In the genomic region with DNA sequence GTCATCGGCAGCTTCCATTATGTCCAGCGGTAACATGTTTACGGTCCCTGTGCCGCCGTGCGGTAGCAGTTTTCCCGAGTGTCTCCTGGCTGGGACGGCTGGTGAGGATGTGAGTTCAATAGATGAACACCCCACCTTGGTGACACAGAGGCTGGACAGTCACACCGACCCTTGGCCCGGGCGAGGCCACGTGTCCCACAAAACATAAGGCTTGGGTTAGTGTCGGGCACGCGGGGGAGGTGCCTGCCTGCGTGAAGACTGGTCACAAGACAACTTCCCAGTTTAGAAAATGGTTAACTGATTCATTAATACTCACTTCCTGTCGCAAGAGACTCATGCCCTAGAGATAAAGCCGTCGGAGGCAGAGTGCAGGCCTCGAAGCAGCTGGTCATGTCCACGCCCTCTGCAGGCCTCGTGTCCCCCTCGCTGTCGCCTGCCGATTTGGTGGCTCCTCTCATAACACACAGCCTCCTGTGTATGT, we compare ENCODE assay signal across 1 cellular context.
A peak's percentile ranks its signal among the peaks of the same experiment; 100 is the strongest.
TF ChIP-seq lines count a peak whose summit lies in the region.

No MANE protein-coding gene starts in this region.

TF ChIP-seq in K562, 482 proteins besides CTCF, POLR2A, EP300 and RAD21 (continued from another document and continues in another):
- TF ChIP-seq, protein P1, sequence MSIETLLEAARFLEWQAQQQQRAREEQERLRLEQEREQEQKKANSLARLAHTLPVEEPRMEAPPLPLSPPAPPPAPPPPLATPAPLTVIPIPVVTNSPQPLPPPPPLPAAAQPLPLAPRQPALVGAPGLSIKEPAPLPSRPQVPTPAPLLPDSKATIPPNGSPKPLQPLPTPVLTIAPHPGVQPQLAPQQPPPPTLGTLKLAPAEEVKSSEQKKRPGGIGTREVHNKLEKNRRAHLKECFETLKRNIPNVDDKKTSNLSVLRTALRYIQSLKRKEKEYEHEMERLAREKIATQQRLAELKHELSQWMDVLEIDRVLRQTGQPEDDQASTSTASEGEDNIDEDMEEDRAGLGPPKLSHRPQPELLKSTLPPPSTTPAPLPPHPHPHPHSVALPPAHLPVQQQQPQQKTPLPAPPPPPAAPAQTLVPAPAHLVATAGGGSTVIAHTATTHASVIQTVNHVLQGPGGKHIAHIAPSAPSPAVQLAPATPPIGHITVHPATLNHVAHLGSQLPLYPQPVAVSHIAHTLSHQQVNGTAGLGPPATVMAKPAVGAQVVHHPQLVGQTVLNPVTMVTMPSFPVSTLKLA (conservative IDR thresholded peaks at IDR 0.05) = peak; percentile 63 to 81
- TF ChIP-seq ZNF316 (IDR thresholded peaks at IDR 0.05) (no peak), ZNF311 (CRISPR knock-in tag; IDR thresholded peaks at IDR 0.05) (0 out of 2 replicates have a peak, but pooled peaks have one; percentile 23), MYC (IDR thresholded peaks at IDR 0.05; ENCODE audit: low read depth, low read length) (peak; percentile 79), MYC (CRISPR knock-in tag; IDR thresholded peaks at IDR 0.05; ENCODE audit: borderline replicate concordance, low read depth) (0 out of 2 replicates have a peak, but pooled peaks have one; percentile 34), ZEB2 (IDR thresholded peaks at IDR 0.05) (no peak), ZNF146 (CRISPR knock-in tag; IDR thresholded peaks at IDR 0.05; ENCODE audit: unreplicated experiment) (no peak), HMG20A (CRISPR knock-in tag; conservative IDR thresholded peaks at IDR 0.05) (no peak), RNF2 (IDR thresholded peaks at IDR 0.05) (peak; percentile 68; the same call in 1 of the 2 replicates), FOXA3 (CRISPR knock-in tag; conservative IDR thresholded peaks at IDR 0.05 in 1 of 2, IDR thresholded peaks at IDR 0.05 in 1 of 2) (no peak), SOX6 (IDR thresholded peaks at IDR 0.05) (peak; percentile 44; the same call in 1 of the 2 replicates), SLC30A9 (CRISPR knock-in tag; IDR thresholded peaks at IDR 0.05) (no peak), TCF3 (CRISPR knock-in tag; IDR thresholded peaks at IDR 0.05) (0 out of 2 replicates have a peak, but pooled peaks have one; percentile 8), NCOR1 (IDR thresholded peaks at IDR 0.05) (peak; percentile 36; the same call in 1 of the 2 replicates), EGR1 (conservative IDR thresholded peaks at IDR 0.05) (peak; percentile 26; the same call in 1 of the 2 replicates), EP400 (IDR thresholded peaks at IDR 0.05) (peak; percentile 58), THRAP3 (IDR thresholded peaks at IDR 0.05; ENCODE audit: borderline replicate concordance) (no peak), CREM (IDR thresholded peaks at IDR 0.05; ENCODE audit: low read depth) (peak; percentile 40; the same call in 1 of the 2 replicates), TRIM24 (IDR thresholded peaks at IDR 0.05) (peak in 1 of 2 experiments; percentile 47; a peak in 1 of 4 replicates), ZNF217 (CRISPR knock-in tag; IDR thresholded peaks at IDR 0.05) (no peak), DACH1 (IDR thresholded peaks at IDR 0.05; ENCODE audit: partially characterized antibody) (peak; percentile 53), NR4A1 (CRISPR knock-in tag; IDR thresholded peaks at IDR 0.05) (no peak), NR4A1 (tag; IDR thresholded peaks at IDR 0.05) (0 out of 2 replicates have a peak, but pooled peaks have one; percentile 30), ZNF766 (CRISPR knock-in tag; conservative IDR thresholded peaks at IDR 0.05) (0 out of 2 replicates have a peak, but pooled peaks have one; percentile 37), WHSC1 (IDR thresholded peaks at IDR 0.05; ENCODE audit: low read length) (no peak), ZNF644 (tag; IDR thresholded peaks at IDR 0.05; ENCODE audit: low read depth) (0 out of 2 replicates have a peak, but pooled peaks have one; percentile 44), ETV5 (CRISPR knock-in tag; IDR thresholded peaks at IDR 0.05; ENCODE audit: low read depth) (peak; percentile 83), CBX3 (IDR thresholded peaks at IDR 0.05; ENCODE audit: borderline replicate concordance in 1 of 2, low read length in 2 of 2) (peak in 1 of 2 experiments; percentile 64; a peak in 1 of 3 replicates), ZNF3 (CRISPR knock-in tag; IDR thresholded peaks at IDR 0.05) (no peak), CHCHD3 (CRISPR knock-in tag; IDR thresholded peaks at IDR 0.05) (no peak), POLR2G (IDR thresholded peaks at IDR 0.05; ENCODE audit: low read depth, low read length) (no peak), TEAD4 (IDR thresholded peaks at IDR 0.05; ENCODE audit: low read length) (peak; percentile 38; the same call in 1 of the 2 replicates), TEAD4 (CRISPR knock-in tag; IDR thresholded peaks at IDR 0.05; ENCODE audit: borderline replicate concordance) (no peak), NBN (IDR thresholded peaks at IDR 0.05; ENCODE audit: low read depth) (no peak), BMI1 (IDR thresholded peaks at IDR 0.05; ENCODE audit: low read length) (no peak)
- TF ChIP-seq, protein P2, sequence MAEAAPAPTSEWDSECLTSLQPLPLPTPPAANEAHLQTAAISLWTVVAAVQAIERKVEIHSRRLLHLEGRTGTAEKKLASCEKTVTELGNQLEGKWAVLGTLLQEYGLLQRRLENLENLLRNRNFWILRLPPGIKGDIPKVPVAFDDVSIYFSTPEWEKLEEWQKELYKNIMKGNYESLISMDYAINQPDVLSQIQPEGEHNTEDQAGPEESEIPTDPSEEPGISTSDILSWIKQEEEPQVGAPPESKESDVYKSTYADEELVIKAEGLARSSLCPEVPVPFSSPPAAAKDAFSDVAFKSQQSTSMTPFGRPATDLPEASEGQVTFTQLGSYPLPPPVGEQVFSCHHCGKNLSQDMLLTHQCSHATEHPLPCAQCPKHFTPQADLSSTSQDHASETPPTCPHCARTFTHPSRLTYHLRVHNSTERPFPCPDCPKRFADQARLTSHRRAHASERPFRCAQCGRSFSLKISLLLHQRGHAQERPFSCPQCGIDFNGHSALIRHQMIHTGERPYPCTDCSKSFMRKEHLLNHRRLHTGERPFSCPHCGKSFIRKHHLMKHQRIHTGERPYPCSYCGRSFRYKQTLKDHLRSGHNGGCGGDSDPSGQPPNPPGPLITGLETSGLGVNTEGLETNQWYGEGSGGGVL (CRISPR knock-in tag; IDR thresholded peaks at IDR 0.05) = no peak
- TF ChIP-seq, protein P3, sequence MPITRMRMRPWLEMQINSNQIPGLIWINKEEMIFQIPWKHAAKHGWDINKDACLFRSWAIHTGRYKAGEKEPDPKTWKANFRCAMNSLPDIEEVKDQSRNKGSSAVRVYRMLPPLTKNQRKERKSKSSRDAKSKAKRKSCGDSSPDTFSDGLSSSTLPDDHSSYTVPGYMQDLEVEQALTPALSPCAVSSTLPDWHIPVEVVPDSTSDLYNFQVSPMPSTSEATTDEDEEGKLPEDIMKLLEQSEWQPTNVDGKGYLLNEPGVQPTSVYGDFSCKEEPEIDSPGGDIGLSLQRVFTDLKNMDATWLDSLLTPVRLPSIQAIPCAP (CRISPR knock-in tag; IDR thresholded peaks at IDR 0.05; ENCODE audit: borderline replicate concordance) = no peak
- TF ChIP-seq, protein P4, sequence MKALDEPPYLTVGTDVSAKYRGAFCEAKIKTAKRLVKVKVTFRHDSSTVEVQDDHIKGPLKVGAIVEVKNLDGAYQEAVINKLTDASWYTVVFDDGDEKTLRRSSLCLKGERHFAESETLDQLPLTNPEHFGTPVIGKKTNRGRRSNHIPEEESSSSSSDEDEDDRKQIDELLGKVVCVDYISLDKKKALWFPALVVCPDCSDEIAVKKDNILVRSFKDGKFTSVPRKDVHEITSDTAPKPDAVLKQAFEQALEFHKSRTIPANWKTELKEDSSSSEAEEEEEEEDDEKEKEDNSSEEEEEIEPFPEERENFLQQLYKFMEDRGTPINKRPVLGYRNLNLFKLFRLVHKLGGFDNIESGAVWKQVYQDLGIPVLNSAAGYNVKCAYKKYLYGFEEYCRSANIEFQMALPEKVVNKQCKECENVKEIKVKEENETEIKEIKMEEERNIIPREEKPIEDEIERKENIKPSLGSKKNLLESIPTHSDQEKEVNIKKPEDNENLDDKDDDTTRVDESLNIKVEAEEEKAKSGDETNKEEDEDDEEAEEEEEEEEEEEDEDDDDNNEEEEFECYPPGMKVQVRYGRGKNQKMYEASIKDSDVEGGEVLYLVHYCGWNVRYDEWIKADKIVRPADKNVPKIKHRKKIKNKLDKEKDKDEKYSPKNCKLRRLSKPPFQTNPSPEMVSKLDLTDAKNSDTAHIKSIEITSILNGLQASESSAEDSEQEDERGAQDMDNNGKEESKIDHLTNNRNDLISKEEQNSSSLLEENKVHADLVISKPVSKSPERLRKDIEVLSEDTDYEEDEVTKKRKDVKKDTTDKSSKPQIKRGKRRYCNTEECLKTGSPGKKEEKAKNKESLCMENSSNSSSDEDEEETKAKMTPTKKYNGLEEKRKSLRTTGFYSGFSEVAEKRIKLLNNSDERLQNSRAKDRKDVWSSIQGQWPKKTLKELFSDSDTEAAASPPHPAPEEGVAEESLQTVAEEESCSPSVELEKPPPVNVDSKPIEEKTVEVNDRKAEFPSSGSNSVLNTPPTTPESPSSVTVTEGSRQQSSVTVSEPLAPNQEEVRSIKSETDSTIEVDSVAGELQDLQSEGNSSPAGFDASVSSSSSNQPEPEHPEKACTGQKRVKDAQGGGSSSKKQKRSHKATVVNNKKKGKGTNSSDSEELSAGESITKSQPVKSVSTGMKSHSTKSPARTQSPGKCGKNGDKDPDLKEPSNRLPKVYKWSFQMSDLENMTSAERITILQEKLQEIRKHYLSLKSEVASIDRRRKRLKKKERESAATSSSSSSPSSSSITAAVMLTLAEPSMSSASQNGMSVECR (CRISPR knock-in tag; IDR thresholded peaks at IDR 0.05) = peak; percentile 62; the same call in 1 of the 2 replicates
- TF ChIP-seq, protein P5, sequence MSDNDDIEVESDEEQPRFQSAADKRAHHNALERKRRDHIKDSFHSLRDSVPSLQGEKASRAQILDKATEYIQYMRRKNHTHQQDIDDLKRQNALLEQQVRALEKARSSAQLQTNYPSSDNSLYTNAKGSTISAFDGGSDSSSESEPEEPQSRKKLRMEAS (CRISPR knock-in tag; IDR thresholded peaks at IDR 0.05) = peak; percentile 91
- TF ChIP-seq, protein P6, sequence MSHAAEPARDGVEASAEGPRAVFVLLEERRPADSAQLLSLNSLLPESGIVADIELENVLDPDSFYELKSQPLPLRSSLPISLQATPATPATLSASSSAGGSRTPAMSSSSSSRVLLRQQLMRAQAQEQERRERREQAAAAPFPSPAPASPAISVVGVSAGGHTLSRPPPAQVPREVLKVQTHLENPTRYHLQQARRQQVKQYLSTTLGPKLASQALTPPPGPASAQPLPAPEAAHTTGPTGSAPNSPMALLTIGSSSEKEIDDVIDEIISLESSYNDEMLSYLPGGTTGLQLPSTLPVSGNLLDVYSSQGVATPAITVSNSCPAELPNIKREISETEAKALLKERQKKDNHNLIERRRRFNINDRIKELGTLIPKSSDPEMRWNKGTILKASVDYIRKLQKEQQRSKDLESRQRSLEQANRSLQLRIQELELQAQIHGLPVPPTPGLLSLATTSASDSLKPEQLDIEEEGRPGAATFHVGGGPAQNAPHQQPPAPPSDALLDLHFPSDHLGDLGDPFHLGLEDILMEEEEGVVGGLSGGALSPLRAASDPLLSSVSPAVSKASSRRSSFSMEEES (CRISPR knock-in tag; IDR thresholded peaks at IDR 0.05) = peak; percentile 14; the same call in 1 of the 2 replicates
- TF ChIP-seq, protein P7, sequence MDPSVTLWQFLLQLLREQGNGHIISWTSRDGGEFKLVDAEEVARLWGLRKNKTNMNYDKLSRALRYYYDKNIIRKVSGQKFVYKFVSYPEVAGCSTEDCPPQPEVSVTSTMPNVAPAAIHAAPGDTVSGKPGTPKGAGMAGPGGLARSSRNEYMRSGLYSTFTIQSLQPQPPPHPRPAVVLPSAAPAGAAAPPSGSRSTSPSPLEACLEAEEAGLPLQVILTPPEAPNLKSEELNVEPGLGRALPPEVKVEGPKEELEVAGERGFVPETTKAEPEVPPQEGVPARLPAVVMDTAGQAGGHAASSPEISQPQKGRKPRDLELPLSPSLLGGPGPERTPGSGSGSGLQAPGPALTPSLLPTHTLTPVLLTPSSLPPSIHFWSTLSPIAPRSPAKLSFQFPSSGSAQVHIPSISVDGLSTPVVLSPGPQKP (CRISPR knock-in tag; IDR thresholded peaks at IDR 0.05) = no peak
- TF ChIP-seq, protein P8, sequence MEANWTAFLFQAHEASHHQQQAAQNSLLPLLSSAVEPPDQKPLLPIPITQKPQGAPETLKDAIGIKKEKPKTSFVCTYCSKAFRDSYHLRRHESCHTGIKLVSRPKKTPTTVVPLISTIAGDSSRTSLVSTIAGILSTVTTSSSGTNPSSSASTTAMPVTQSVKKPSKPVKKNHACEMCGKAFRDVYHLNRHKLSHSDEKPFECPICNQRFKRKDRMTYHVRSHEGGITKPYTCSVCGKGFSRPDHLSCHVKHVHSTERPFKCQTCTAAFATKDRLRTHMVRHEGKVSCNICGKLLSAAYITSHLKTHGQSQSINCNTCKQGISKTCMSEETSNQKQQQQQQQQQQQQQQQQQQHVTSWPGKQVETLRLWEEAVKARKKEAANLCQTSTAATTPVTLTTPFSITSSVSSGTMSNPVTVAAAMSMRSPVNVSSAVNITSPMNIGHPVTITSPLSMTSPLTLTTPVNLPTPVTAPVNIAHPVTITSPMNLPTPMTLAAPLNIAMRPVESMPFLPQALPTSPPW (CRISPR knock-in tag; IDR thresholded peaks at IDR 0.05) = peak; percentile 41; the same call in 1 of the 2 replicates
- TF ChIP-seq, protein P9, sequence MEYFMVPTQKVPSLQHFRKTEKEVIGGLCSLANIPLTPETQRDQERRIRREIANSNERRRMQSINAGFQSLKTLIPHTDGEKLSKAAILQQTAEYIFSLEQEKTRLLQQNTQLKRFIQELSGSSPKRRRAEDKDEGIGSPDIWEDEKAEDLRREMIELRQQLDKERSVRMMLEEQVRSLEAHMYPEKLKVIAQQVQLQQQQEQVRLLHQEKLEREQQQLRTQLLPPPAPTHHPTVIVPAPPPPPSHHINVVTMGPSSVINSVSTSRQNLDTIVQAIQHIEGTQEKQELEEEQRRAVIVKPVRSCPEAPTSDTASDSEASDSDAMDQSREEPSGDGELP (CRISPR knock-in tag; IDR thresholded peaks at IDR 0.05; ENCODE audit: borderline replicate concordance) = peak; percentile 93
- TF ChIP-seq, protein P10, sequence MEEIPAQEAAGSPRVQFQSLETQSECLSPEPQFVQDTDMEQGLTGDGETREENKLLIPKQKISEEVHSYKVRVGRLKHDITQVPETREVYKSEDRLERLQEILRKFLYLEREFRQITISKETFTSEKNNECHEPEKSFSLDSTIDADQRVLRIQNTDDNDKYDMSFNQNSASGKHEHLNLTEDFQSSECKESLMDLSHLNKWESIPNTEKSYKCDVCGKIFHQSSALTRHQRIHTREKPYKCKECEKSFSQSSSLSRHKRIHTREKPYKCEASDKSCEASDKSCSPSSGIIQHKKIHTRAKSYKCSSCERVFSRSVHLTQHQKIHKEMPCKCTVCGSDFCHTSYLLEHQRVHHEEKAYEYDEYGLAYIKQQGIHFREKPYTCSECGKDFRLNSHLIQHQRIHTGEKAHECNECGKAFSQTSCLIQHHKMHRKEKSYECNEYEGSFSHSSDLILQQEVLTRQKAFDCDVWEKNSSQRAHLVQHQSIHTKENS (CRISPR knock-in tag; IDR thresholded peaks at IDR 0.05) = no peak
- TF ChIP-seq, protein P11, sequence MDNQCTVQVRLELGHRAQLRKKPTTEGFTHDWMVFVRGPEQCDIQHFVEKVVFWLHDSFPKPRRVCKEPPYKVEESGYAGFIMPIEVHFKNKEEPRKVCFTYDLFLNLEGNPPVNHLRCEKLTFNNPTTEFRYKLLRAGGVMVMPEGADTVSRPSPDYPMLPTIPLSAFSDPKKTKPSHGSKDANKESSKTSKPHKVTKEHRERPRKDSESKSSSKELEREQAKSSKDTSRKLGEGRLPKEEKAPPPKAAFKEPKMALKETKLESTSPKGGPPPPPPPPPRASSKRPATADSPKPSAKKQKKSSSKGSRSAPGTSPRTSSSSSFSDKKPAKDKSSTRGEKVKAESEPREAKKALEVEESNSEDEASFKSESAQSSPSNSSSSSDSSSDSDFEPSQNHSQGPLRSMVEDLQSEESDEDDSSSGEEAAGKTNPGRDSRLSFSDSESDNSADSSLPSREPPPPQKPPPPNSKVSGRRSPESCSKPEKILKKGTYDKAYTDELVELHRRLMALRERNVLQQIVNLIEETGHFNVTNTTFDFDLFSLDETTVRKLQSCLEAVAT (IDR thresholded peaks at IDR 0.05) = no peak
